Comparison of ENCODE assay signal across 4 cellular contexts in genomic region chr9:70852711-70853240, GRCh38.
"Had no signal": no experiment of that assay in that cellular context is flagged by ENCODE, and none has a peak within 500 bp of the region (broad histone marks: within the 10 kb centered on the region; RNA-seq: fewer than 3 reads in every experiment).

No MANE protein-coding gene starts in this region.

- H3K4me3 ChIP-seq: GM23338 had no signal

- H3K27ac Mint-ChIP-seq: GM23338 had no signal

- H3K4me2 ChIP-seq: GM23338 had no signal

- DNase-seq: H9, HCEC 1CT, IMR-90 had no signal

- H3K4me3 Mint-ChIP-seq: GM23338, H9 had no signal

- ATAC-seq: GM23338 had no signal
